9 cellular contexts compared by ENCODE assay signal in genomic region chr10:127977368-127978009, GRCh38.
DNase-seq lines count a peak whose midpoint lies in the region; ATAC-seq and TF ChIP-seq lines count a peak whose summit lies in the region.
"Had no signal": no experiment of that assay in that cellular context is flagged by ENCODE, and none has a peak within 500 bp of the region (broad histone marks: within the 10 kb centered on the region; RNA-seq: fewer than 3 reads in every experiment).

No MANE protein-coding gene starts in this region.

- peak; percentile 15 for DNase-seq in stimulated activated CD4-positive, alpha-beta T cell treated with anti-CD3 and anti-CD28 coated beads, Interleukin-15, amount 100 ng/mL, for 24 hours
- no peak for DNase-seq in stimulated activated CD4-positive, alpha-beta T cell treated with anti-CD3 and anti-CD28 coated beads, Interleukin-1b, Interleukin-23, amount 100 ng/mL, for 48 hours
- peak; percentile 95 for DNase-seq in myocyte (ENCODE audit: low read depth)
- no peak for DNase-seq in HAP-1 (ENCODE audit: low spot score in 2 of 2)
- DNase-seq in endodermal cell: no peak

- WGBS in endodermal cell (ENCODE audit: insufficient coverage in 1 of 2, insufficient read length in 1 of 2), 2 experiments: 88% methylated on average over 11 to 12 of the region's 12 CpGs

- no peaks in the 10 kb centered on the region for H3K36me3 Mint-ChIP-seq in endodermal cell (ENCODE audit: low read depth)
- H3K36me3 Mint-ChIP-seq: CD8-positive, alpha-beta T cell had no signal

- ATAC-seq in esophagus mucosa (peak; percentile 59), HG03196 (IDR thresholded peaks at IDR 0.05; ENCODE audit: unreplicated experiment) (no peak), GM21717 (IDR thresholded peaks at IDR 0.05; ENCODE audit: unreplicated experiment) (no peak)
- ATAC-seq: CD8-positive, alpha-beta T cell had no signal

- H3K4me3 ChIP-seq in HAP-1 (no peak overlapping the region), endodermal cell (ENCODE audit: low read length) (no peak overlapping the region)

- in situ Hi-C loops in HAP-1 (cut with MboI; ENCODE audit: low sequenced_read_pairs): no loop called here

- peaks cover 5% of the 10 kb centered on the region for H3K4me1 ChIP-seq in HAP-1
- H3K4me1 ChIP-seq in endodermal cell (ENCODE audit: control insufficient read depth, insufficient read depth, low read length): peaks cover 2% of the 10 kb centered on the region

- no peaks in the 10 kb centered on the region for H3K27me3 ChIP-seq in HAP-1 (ENCODE audit: low read depth)
- H3K27me3 ChIP-seq in endodermal cell (ENCODE audit: control insufficient read depth, insufficient read depth, low read length, poor library complexity, severe bottlenecking): no peaks in the 10 kb centered on the region

- H3K27ac Mint-ChIP-seq in endodermal cell: no peak overlapping the region
- H3K27ac Mint-ChIP-seq: CD8-positive, alpha-beta T cell had no signal

- TF ChIP-seq CTCF in endodermal cell (conservative IDR thresholded peaks at IDR 0.05): no peak

- H3K4me3 Mint-ChIP-seq in endodermal cell: no peak overlapping the region
- H3K4me3 Mint-ChIP-seq: CD8-positive, alpha-beta T cell had no signal

- H3K9ac ChIP-seq in endodermal cell (ENCODE audit: extremely low read depth, low read length, poor library complexity, severe bottlenecking): no peak overlapping the region

- H3K4me1 Mint-ChIP-seq in endodermal cell: peaks cover 12% of the 10 kb centered on the region

- H3K9me3 ChIP-seq in HAP-1 (no peaks in the 10 kb centered on the region), endodermal cell (ENCODE audit: control insufficient read depth, low read length) (no peaks in the 10 kb centered on the region)

- H3K36me3 ChIP-seq in HAP-1 (replicated peaks) (no peaks in the 10 kb centered on the region), endodermal cell (ENCODE audit: control insufficient read depth, insufficient read depth, low read length) (no peaks in the 10 kb centered on the region)

- H3K27me3 Mint-ChIP-seq in endodermal cell (ENCODE audit: insufficient read depth): no peaks in the 10 kb centered on the region

- no peak overlapping the region for H3K27ac ChIP-seq in endodermal cell (ENCODE audit: low read depth, low read length)

- H3K9me3 Mint-ChIP-seq in endodermal cell: peaks cover 10% of the 10 kb centered on the region

Comparison
In these comparisons a context has a peak if more than half of its experiments do, and no peak if none do; other contexts are left out.
1. DNase-seq: peak in stimulated activated CD4-positive, alpha-beta T cell treated with anti-CD3 and anti-CD28 coated beads, Interleukin-15, amount 100 ng/mL, for 24 hours (single experiment) and myocyte (single experiment); none in stimulated activated CD4-positive, alpha-beta T cell treated with anti-CD3 and anti-CD28 coated beads, Interleukin-1b, Interleukin-23, amount 100 ng/mL, for 48 hours (single experiment), HAP-1 (0 of 2) and endodermal cell (single experiment).